Comparison of ENCODE assay signal across 1 cellular context in genomic region chr2:171433763-171434670, GRCh38.
A peak's percentile ranks its signal among the peaks of the same experiment; 100 is the strongest.
TF ChIP-seq lines count a peak whose summit lies in the region.

Gene DCAF17, plus strand, starts transcription at chr2:171434226. Its CDS starts 352 bp downstream, at chr2:171434578.
Gene METTL8, minus strand, starts transcription at chr2:171433990. Its CDS starts 41,805 bp downstream, at chr2:171392185.

TF ChIP-seq in HepG2, 621 proteins besides CTCF, POLR2A, EP300 and RAD21 (continued from another document and continues in another):
- TF ChIP-seq, protein P1, sequence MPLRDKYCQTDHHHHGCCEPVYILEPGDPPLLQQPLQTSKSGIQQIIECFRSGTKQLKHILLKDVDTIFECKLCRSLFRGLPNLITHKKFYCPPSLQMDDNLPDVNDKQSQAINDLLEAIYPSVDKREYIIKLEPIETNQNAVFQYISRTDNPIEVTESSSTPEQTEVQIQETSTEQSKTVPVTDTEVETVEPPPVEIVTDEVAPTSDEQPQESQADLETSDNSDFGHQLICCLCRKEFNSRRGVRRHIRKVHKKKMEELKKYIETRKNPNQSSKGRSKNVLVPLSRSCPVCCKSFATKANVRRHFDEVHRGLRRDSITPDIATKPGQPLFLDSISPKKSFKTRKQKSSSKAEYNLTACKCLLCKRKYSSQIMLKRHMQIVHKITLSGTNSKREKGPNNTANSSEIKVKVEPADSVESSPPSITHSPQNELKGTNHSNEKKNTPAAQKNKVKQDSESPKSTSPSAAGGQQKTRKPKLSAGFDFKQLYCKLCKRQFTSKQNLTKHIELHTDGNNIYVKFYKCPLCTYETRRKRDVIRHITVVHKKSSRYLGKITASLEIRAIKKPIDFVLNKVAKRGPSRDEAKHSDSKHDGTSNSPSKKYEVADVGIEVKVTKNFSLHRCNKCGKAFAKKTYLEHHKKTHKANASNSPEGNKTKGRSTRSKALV (CRISPR knock-in tag; IDR thresholded peaks at IDR 0.05), result peak; percentile 90; the same call in 1 of the 2 replicates
- TF ChIP-seq DNMT3B (CRISPR knock-in tag; conservative IDR thresholded peaks at IDR 0.05) (no peak; the same call in 1 of the 2 replicates), MBNL3 (CRISPR knock-in tag; conservative IDR thresholded peaks at IDR 0.05) (no peak), STAT5B (CRISPR knock-in tag; IDR thresholded peaks at IDR 0.05) (0 out of 2 replicates have a peak, but pooled peaks have one; percentile 83), SALL1 (CRISPR knock-in tag; IDR thresholded peaks at IDR 0.05) (peak; percentile 87), ZNF598 (CRISPR knock-in tag; IDR thresholded peaks at IDR 0.05; ENCODE audit: borderline replicate concordance) (0 out of 2 replicates have a peak, but pooled peaks have one; percentile 63), POLR2G (IDR thresholded peaks at IDR 0.05; ENCODE audit: low read depth, low read length) (peak; percentile 96), SRF (IDR thresholded peaks at IDR 0.05; ENCODE audit: low read depth, low read length) (no peak), NCOA1 (CRISPR knock-in tag; IDR thresholded peaks at IDR 0.05) (peak; percentile 93), MED1 (CRISPR knock-in tag; IDR thresholded peaks at IDR 0.05) (peak; percentile 72; the same call in 1 of the 2 replicates), ZNF570 (CRISPR knock-in tag; IDR thresholded peaks at IDR 0.05; ENCODE audit: borderline replicate concordance) (peak; percentile 35; the same call in 1 of the 2 replicates), TOE1 (CRISPR knock-in tag; IDR thresholded peaks at IDR 0.05) (peak; percentile 57; the same call in 1 of the 2 replicates), ZNF556 (CRISPR knock-in tag; IDR thresholded peaks at IDR 0.05; ENCODE audit: borderline replicate concordance) (no peak), KLF13 (CRISPR knock-in tag; IDR thresholded peaks at IDR 0.05) (peak; percentile 75; the same call in 1 of the 2 replicates), MXD1 (CRISPR knock-in tag; IDR thresholded peaks at IDR 0.05) (peak; percentile 98), GATAD2A (CRISPR knock-in tag; IDR thresholded peaks at IDR 0.05) (peak; percentile 88), ZNF484 (CRISPR knock-in tag; IDR thresholded peaks at IDR 0.05; ENCODE audit: borderline replicate concordance, low read depth) (peak; percentile 51; the same call in 1 of the 2 replicates), ZNF550 (CRISPR knock-in tag; IDR thresholded peaks at IDR 0.05; ENCODE audit: borderline replicate concordance) (peak; percentile 80), PRMT3 (CRISPR knock-in tag; IDR thresholded peaks at IDR 0.05; ENCODE audit: borderline replicate concordance, low read depth) (peak; percentile 91; the same call in 1 of the 2 replicates), REXO4 (CRISPR knock-in tag; IDR thresholded peaks at IDR 0.05; ENCODE audit: borderline replicate concordance) (no peak), CC2D1A (CRISPR knock-in tag; IDR thresholded peaks at IDR 0.05) (no peak), MEIS2 (CRISPR knock-in tag; IDR thresholded peaks at IDR 0.05) (peak; percentile 72), FLYWCH1 (CRISPR knock-in tag; IDR thresholded peaks at IDR 0.05) (peak; percentile 89; the same call in 1 of the 2 replicates), SOX13 (IDR thresholded peaks at IDR 0.05) (no peak), SOX13 (CRISPR knock-in tag; conservative IDR thresholded peaks at IDR 0.05 in 1 of 2, IDR thresholded peaks at IDR 0.05 in 1 of 2) (peak in 1 of 2 experiments; percentile 67; a peak in 2 of 4 replicates), ETS1 (CRISPR knock-in tag; IDR thresholded peaks at IDR 0.05) (peak; percentile 71), HMGXB4 (CRISPR knock-in tag; IDR thresholded peaks at IDR 0.05; ENCODE audit: borderline replicate concordance in 1 of 2, low read depth in 1 of 2) (peak; percentile 96 to 97), ARHGAP35 (CRISPR knock-in tag; IDR thresholded peaks at IDR 0.05; ENCODE audit: borderline replicate concordance) (peak; percentile 87; the same call in 1 of the 2 replicates), MTA1 (CRISPR knock-in tag; IDR thresholded peaks at IDR 0.05; ENCODE audit: borderline replicate concordance) (peak; percentile 79; the same call in 1 of the 2 replicates), THYN1 (CRISPR knock-in tag; IDR thresholded peaks at IDR 0.05; ENCODE audit: borderline replicate concordance, low read depth) (0 out of 2 replicates have a peak, but pooled peaks have one; percentile 72), SMAD9 (CRISPR knock-in tag; IDR thresholded peaks at IDR 0.05) (peak; percentile 72; the same call in 1 of the 2 replicates), MTF2 (CRISPR knock-in tag; IDR thresholded peaks at IDR 0.05; ENCODE audit: borderline replicate concordance) (peak; percentile 63; the same call in 1 of the 2 replicates), ZNF3 (CRISPR knock-in tag; IDR thresholded peaks at IDR 0.05) (no peak), ZNF510 (CRISPR knock-in tag; IDR thresholded peaks at IDR 0.05; ENCODE audit: low read depth) (no peak; the same call in 1 of the 2 replicates), CEBPB (IDR thresholded peaks at IDR 0.05; ENCODE audit: borderline replicate concordance, low read depth, low read length) (no peak), MYNN (CRISPR knock-in tag; IDR thresholded peaks at IDR 0.05; ENCODE audit: low read depth) (peak; percentile 87)
- TF ChIP-seq, protein P2, sequence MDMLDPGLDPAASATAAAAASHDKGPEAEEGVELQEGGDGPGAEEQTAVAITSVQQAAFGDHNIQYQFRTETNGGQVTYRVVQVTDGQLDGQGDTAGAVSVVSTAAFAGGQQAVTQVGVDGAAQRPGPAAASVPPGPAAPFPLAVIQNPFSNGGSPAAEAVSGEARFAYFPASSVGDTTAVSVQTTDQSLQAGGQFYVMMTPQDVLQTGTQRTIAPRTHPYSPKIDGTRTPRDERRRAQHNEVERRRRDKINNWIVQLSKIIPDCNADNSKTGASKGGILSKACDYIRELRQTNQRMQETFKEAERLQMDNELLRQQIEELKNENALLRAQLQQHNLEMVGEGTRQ (IDR thresholded peaks at IDR 0.05; ENCODE audit: low read depth, low read length), result no peak
- TF ChIP-seq, protein P2 (CRISPR knock-in tag; IDR thresholded peaks at IDR 0.05; ENCODE audit: borderline replicate concordance), result no peak
- TF ChIP-seq, protein P3, sequence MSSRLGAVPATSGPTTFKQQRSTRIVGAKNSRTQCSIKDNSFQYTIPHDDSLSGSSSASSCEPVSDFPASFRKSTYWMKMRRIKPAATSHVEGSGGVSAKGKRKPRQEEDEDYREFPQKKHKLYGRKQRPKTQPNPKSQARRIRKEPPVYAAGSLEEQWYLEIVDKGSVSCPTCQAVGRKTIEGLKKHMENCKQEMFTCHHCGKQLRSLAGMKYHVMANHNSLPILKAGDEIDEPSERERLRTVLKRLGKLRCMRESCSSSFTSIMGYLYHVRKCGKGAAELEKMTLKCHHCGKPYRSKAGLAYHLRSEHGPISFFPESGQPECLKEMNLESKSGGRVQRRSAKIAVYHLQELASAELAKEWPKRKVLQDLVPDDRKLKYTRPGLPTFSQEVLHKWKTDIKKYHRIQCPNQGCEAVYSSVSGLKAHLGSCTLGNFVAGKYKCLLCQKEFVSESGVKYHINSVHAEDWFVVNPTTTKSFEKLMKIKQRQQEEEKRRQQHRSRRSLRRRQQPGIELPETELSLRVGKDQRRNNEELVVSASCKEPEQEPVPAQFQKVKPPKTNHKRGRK (CRISPR knock-in tag; IDR thresholded peaks at IDR 0.05), result no peak
- TF ChIP-seq, protein P4, sequence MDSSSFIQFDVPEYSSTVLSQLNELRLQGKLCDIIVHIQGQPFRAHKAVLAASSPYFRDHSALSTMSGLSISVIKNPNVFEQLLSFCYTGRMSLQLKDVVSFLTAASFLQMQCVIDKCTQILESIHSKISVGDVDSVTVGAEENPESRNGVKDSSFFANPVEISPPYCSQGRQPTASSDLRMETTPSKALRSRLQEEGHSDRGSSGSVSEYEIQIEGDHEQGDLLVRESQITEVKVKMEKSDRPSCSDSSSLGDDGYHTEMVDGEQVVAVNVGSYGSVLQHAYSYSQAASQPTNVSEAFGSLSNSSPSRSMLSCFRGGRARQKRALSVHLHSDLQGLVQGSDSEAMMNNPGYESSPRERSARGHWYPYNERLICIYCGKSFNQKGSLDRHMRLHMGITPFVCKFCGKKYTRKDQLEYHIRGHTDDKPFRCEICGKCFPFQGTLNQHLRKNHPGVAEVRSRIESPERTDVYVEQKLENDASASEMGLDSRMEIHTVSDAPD (CRISPR knock-in tag; IDR thresholded peaks at IDR 0.05), result peak; percentile 62
- TF ChIP-seq, protein P5, sequence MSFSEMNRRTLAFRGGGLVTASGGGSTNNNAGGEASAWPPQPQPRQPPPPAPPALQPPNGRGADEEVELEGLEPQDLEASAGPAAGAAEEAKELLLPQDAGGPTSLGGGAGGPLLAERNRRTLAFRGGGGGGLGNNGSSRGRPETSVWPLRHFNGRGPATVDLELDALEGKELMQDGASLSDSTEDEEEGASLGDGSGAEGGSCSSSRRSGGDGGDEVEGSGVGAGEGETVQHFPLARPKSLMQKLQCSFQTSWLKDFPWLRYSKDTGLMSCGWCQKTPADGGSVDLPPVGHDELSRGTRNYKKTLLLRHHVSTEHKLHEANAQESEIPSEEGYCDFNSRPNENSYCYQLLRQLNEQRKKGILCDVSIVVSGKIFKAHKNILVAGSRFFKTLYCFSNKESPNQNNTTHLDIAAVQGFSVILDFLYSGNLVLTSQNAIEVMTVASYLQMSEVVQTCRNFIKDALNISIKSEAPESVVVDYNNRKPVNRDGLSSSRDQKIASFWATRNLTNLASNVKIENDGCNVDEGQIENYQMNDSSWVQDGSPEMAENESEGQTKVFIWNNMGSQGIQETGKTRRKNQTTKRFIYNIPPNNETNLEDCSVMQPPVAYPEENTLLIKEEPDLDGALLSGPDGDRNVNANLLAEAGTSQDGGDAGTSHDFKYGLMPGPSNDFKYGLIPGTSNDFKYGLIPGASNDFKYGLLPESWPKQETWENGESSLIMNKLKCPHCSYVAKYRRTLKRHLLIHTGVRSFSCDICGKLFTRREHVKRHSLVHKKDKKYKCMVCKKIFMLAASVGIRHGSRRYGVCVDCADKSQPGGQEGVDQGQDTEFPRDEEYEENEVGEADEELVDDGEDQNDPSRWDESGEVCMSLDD (CRISPR knock-in tag; IDR thresholded peaks at IDR 0.05; ENCODE audit: borderline replicate concordance), result peak; percentile 97; the same call in 1 of the 2 replicates
- TF ChIP-seq, protein P6, sequence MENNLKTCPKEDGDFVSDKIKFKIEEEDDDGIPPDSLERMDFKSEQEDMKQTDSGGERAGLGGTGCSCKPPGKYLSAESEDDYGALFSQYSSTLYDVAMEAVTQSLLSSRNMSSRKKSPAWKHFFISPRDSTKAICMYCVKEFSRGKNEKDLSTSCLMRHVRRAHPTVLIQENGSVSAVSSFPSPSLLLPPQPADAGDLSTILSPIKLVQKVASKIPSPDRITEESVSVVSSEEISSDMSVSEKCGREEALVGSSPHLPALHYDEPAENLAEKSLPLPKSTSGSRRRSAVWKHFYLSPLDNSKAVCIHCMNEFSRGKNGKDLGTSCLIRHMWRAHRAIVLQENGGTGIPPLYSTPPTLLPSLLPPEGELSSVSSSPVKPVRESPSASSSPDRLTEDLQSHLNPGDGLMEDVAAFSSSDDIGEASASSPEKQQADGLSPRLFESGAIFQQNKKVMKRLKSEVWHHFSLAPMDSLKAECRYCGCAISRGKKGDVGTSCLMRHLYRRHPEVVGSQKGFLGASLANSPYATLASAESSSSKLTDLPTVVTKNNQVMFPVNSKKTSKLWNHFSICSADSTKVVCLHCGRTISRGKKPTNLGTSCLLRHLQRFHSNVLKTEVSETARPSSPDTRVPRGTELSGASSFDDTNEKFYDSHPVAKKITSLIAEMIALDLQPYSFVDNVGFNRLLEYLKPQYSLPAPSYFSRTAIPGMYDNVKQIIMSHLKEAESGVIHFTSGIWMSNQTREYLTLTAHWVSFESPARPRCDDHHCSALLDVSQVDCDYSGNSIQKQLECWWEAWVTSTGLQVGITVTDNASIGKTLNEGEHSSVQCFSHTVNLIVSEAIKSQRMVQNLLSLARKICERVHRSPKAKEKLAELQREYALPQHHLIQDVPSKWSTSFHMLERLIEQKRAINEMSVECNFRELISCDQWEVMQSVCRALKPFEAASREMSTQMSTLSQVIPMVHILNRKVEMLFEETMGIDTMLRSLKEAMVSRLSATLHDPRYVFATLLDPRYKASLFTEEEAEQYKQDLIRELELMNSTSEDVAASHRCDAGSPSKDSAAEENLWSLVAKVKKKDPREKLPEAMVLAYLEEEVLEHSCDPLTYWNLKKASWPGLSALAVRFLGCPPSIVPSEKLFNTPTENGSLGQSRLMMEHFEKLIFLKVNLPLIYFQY (CRISPR knock-in tag; IDR thresholded peaks at IDR 0.05; ENCODE audit: borderline replicate concordance), result peak; percentile 96
